In the genomic region with DNA sequence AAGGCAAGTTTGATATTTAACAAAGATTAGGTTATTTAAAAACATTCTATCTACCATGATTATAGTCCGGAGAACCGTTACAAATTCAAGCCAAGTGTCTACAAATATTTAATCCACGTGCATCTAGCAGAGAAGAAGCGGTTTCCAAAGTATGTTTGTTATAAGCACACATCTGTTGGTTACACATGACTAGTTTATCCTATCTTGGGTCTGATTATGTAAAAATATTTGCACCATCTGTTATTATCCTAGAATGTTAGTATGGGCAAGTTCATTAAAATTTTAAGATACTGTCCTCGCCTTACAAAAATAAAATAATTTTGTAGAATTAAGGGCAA, we compare ENCODE assay signal across 25 cellular contexts.
DNase-seq lines count a peak whose midpoint lies in the region; ATAC-seq, FAIRE-seq and TF ChIP-seq lines count a peak whose summit lies in the region.
"Had no signal": no experiment of that assay in that cellular context is flagged by ENCODE, and none has a peak within 500 bp of the region (broad histone marks: within the 10 kb centered on the region; RNA-seq: fewer than 3 reads in every experiment).

No MANE protein-coding gene starts in this region.

- TF ChIP-seq CTCF in right lobe of liver (IDR thresholded peaks at IDR 0.05), result no peak
- no peak for TF ChIP-seq CTCF in HepG2 (CRISPR knock-in tag; IDR thresholded peaks at IDR 0.05)
- no peak for TF ChIP-seq CTCF in ascending aorta (IDR thresholded peaks at IDR 0.05)

- H3K4me3 ChIP-seq in right lobe of liver (no peak overlapping the region), HepG2 (replicated peaks in 1 of 3; ENCODE audit: insufficient read depth in 1 of 3, low read depth in 2 of 3, low read length in 3 of 3) (no peak overlapping the region), ascending aorta (no peak overlapping the region)
- H3K4me3 ChIP-seq: A549; BLaER1 treated with 17β-estradiol and CSF1 and Interleukin-3, amounts not matched to agents 10 nM and 100 nM; HAP-1 had no signal

- WGBS in right lobe of liver (ENCODE audit: insufficient coverage, low coverage, low lambda C conversion rate, missing lambda C conversion rate), result 18% methylated on average over 5 of the region's 5 CpGs
- WGBS in HepG2 (ENCODE audit: low lambda C conversion rate), result 2% methylated on average over 5 of the region's 5 CpGs

- BruUV-seq in HepG2 (replicated peaks; lab: Mats Ljungman, UMichigan), result no TSS peak

- H3K27me3 ChIP-seq in right lobe of liver (no peaks in the 10 kb centered on the region), HepG2 (ENCODE audit: control insufficient read depth in 1 of 2, insufficient read depth in 2 of 2, low read length in 2 of 2) (no peaks in the 10 kb centered on the region), ascending aorta (no peaks in the 10 kb centered on the region)
- H3K27me3 ChIP-seq: BE2C; BLaER1 treated with 17β-estradiol and CSF1 and Interleukin-3, amounts not matched to agents 10 nM and 100 nM had no signal

- DNase-seq in right lobe of liver (no peak), HepG2 (ENCODE audit: low spot score) (no peak), NCI-H524 treated with DMSO at 0.1 percent for 48 hours (lab: John Stamatoyannopoulos, UW) (peak; percentile 73), RPMI7951 (ENCODE audit: low read depth) (peak; percentile 14), left lobe of liver (ENCODE audit: low spot score) (no peak), HUDEP-2 (lab: John Stamatoyannopoulos, UW; ENCODE audit: unreplicated experiment in 76 of 76) (no peak), ascending aorta (ENCODE audit: low spot score in 2 of 2) (no peak), RKO (ENCODE audit: low spot score) (no peak)
- DNase-seq: 8988T; ACHN; AML-193; BE2C; Calu3; CD4-positive, alpha-beta memory T cell; COR-L47; DMS53; DMS79 treated with DMSO at 0.1 percent for 48 hours; GF-D8; GOT3; HFFc6 had no signal

- in situ Hi-C loops in HepG2 (cut with HindIII; ENCODE audit: extremely low pct_ligation_motif_present, low pct_unique_long_range_greater_than_20kb), result no loop called here

- H3K36me3 ChIP-seq in right lobe of liver, result no peaks in the 10 kb centered on the region
- H3K36me3 ChIP-seq in HepG2 (replicated peaks in 1 of 2; ENCODE audit: control insufficient read depth in 1 of 2, insufficient read depth in 2 of 2, low read length in 2 of 2), result no peaks in the 10 kb centered on the region
- no peaks in the 10 kb centered on the region for H3K36me3 ChIP-seq in ascending aorta
- H3K36me3 ChIP-seq: BE2C; BLaER1 treated with 17β-estradiol and CSF1 and Interleukin-3, amounts not matched to agents 10 nM and 100 nM; HAP-1 had no signal

- no peak for FAIRE-seq in HepG2 (lab: Jason Lieb, UNC)
- FAIRE-seq: A549, GM12891, GM18507 had no signal

- H3K9me3 ChIP-seq in right lobe of liver, result no peaks in the 10 kb centered on the region
- peaks cover 72% of the 10 kb centered on the region for H3K9me3 ChIP-seq in HepG2 (ENCODE audit: low read length)
- H3K9me3 ChIP-seq in ascending aorta, result no peaks in the 10 kb centered on the region
- H3K9me3 ChIP-seq: A549; BE2C; BLaER1 treated with 17β-estradiol and CSF1 and Interleukin-3, amounts not matched to agents 10 nM and 100 nM; HAP-1 had no signal

- no peak for TF ChIP-seq RAD21 in HepG2 (CRISPR knock-in tag; IDR thresholded peaks at IDR 0.05)

- H3K4me1 ChIP-seq in right lobe of liver (no peaks in the 10 kb centered on the region), HepG2 (ENCODE audit: insufficient read depth, low read length) (no peaks in the 10 kb centered on the region), ascending aorta (no peaks in the 10 kb centered on the region)
- H3K4me1 ChIP-seq: A549, HAP-1 had no signal

- POLR2A ChIA-PET in HepG2 (lab: Yijun Ruan, JAX), result no interaction called here

- peak overlapping the region in 1 of 3 donors; percentile 36 for H3K27ac ChIP-seq in right lobe of liver
- no peak overlapping the region for H3K27ac ChIP-seq in HepG2 (ENCODE audit: extremely low read length, insufficient read depth, low read length)
- no peak overlapping the region for H3K27ac ChIP-seq in ascending aorta
- H3K27ac ChIP-seq: A549; BLaER1 treated with 17β-estradiol and CSF1 and Interleukin-3, amounts not matched to agents 10 nM and 100 nM had no signal

- CTCF ChIA-PET in HepG2 (lab: Yijun Ruan, JAX; ENCODE audit: low intra/inter-chr PET ratio, low total read pairs), result no interaction called here

- no peak for TF ChIP-seq EP300 in HepG2 (IDR thresholded peaks at IDR 0.05; ENCODE audit: low read depth in 2 of 2, low read length in 2 of 2)
- TF ChIP-seq EP300 in HepG2 (CRISPR knock-in tag; IDR thresholded peaks at IDR 0.05; ENCODE audit: borderline replicate concordance), result no peak

- no peak overlapping the region for H3K4me2 ChIP-seq in HepG2 (ENCODE audit: low read depth, low read length)
- H3K4me2 ChIP-seq: A549; BLaER1 treated with 17β-estradiol and CSF1 and Interleukin-3, amounts not matched to agents 10 nM and 100 nM had no signal

- H2AFZ ChIP-seq in HepG2 (ENCODE audit: low read length), result no peak overlapping the region

- ATAC-seq in right lobe of liver, result peak; percentile 59 to 69 (median 62)
- ATAC-seq in HepG2, result no peak
- ATAC-seq in left lobe of liver, result peak; percentile 83
- ATAC-seq: A549 had no signal

- intact Hi-C loops in right lobe of liver (cut with DNase I), result no loop called here
- intact Hi-C loops in HepG2 (cut with micrococcal nuclease; ENCODE audit: unreplicated experiment), result no loop called here
- intact Hi-C loops in ascending aorta (cut with DNase I), result no loop called here

- H3K9ac ChIP-seq in HepG2 (ENCODE audit: insufficient read depth, low read depth, low read length), result no peak overlapping the region
- H3K9ac ChIP-seq: BLaER1 treated with 17β-estradiol and CSF1 and Interleukin-3, amounts not matched to agents 10 nM and 100 nM had no signal

- TF ChIP-seq POLR2A in right lobe of liver (IDR thresholded peaks at IDR 0.05), result no peak
- TF ChIP-seq POLR2A in HepG2 (IDR thresholded peaks at IDR 0.05; ENCODE audit: insufficient read depth in 1 of 2, low read depth in 2 of 2, low read length in 2 of 2), result no peak

- no peaks in the 10 kb centered on the region for H3K79me2 ChIP-seq in HepG2 (ENCODE audit: insufficient read depth, low read length)

- H4K20me1 ChIP-seq in HepG2 (ENCODE audit: insufficient read depth, low read length), result no peaks in the 10 kb centered on the region
- H4K20me1 ChIP-seq: BLaER1 treated with 17β-estradiol and CSF1 and Interleukin-3, amounts not matched to agents 10 nM and 100 nM had no signal

TF ChIP-seq in HepG2, 621 proteins besides CTCF, POLR2A, EP300 and RAD21:
- no peak for TF ChIP-seq ZKSCAN1 (IDR thresholded peaks at IDR 0.05; ENCODE audit: low read length)
- TF ChIP-seq WIZ (CRISPR knock-in tag; IDR thresholded peaks at IDR 0.05), result no peak
- TF ChIP-seq CBX1 (IDR thresholded peaks at IDR 0.05; ENCODE audit: low read depth), result no peak
- no peak for TF ChIP-seq ZSCAN12 (CRISPR knock-in tag; IDR thresholded peaks at IDR 0.05)
- TF ChIP-seq ZNF841 (CRISPR knock-in tag; IDR thresholded peaks at IDR 0.05; ENCODE audit: borderline replicate concordance), result no peak
- no peak for TF ChIP-seq ZNF780A (CRISPR knock-in tag; IDR thresholded peaks at IDR 0.05)
- TF ChIP-seq ATF1 (CRISPR knock-in tag; IDR thresholded peaks at IDR 0.05), result no peak
- TF ChIP-seq, protein P1, sequence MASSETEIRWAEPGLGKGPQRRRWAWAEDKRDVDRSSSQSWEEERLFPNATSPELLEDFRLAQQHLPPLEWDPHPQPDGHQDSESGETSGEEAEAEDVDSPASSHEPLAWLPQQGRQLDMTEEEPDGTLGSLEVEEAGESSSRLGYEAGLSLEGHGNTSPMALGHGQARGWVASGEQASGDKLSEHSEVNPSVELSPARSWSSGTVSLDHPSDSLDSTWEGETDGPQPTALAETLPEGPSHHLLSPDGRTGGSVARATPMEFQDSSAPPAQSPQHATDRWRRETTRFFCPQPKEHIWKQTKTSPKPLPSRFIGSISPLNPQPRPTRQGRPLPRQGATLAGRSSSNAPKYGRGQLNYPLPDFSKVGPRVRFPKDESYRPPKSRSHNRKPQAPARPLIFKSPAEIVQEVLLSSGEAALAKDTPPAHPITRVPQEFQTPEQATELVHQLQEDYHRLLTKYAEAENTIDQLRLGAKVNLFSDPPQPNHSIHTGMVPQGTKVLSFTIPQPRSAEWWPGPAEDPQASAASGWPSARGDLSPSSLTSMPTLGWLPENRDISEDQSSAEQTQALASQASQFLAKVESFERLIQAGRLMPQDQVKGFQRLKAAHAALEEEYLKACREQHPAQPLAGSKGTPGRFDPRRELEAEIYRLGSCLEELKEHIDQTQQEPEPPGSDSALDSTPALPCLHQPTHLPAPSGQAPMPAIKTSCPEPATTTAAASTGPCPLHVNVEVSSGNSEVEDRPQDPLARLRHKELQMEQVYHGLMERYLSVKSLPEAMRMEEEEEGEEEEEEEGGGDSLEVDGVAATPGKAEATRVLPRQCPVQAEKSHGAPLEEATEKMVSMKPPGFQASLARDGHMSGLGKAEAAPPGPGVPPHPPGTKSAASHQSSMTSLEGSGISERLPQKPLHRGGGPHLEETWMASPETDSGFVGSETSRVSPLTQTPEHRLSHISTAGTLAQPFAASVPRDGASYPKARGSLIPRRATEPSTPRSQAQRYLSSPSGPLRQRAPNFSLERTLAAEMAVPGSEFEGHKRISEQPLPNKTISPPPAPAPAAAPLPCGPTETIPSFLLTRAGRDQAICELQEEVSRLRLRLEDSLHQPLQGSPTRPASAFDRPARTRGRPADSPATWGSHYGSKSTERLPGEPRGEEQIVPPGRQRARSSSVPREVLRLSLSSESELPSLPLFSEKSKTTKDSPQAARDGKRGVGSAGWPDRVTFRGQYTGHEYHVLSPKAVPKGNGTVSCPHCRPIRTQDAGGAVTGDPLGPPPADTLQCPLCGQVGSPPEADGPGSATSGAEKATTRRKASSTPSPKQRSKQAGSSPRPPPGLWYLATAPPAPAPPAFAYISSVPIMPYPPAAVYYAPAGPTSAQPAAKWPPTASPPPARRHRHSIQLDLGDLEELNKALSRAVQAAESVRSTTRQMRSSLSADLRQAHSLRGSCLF (CRISPR knock-in tag; IDR thresholded peaks at IDR 0.05; ENCODE audit: borderline replicate concordance), result no peak
- TF ChIP-seq SAFB2 (CRISPR knock-in tag; IDR thresholded peaks at IDR 0.05; ENCODE audit: borderline replicate concordance, low read depth), result no peak

Comparison
In these comparisons a context has a peak if more than half of its experiments do, and no peak if none do; other contexts are left out.
1. DNase-seq: peak in NCI-H524 treated with DMSO at 0.1 percent for 48 hours (single experiment) and RPMI7951 (single experiment); none in right lobe of liver (0 of 3), HepG2 (single experiment), left lobe of liver (single experiment), HUDEP-2 (0 of 76), ascending aorta (0 of 2) and RKO (single experiment).